ENCODE assay signal across 1 cellular context in the genomic region with DNA sequence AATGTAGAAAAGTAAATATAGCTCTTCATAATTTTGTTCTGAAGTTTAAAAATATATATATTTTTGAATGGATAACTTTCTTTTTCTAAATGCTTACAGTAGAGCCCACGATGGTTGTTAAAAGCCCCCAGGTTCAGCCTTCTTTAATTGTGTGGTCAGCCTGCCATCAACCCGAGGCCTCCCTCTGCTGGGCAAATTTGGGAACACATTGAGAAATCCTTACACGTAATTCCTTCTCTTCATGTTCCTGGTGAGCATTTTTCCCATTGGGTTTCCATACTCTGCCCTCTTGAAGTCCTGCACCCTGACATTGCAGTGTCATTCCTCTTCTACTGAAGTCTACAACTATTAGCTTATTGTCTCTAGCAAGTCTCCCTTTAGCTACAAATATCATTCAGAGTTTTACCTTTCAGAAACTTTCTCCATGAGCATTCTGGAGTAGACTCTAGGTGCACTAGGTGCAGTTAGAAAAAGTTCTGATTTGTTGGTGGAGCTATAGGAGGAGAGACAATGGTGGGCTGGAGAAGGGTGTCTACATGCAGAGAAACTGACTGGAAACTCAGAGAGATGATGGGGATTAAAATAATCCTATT.
TF ChIP-seq lines count a peak whose summit lies in the region.

No MANE protein-coding gene starts in this region.

TF ChIP-seq in HepG2, 621 proteins besides CTCF, POLR2A, EP300 and RAD21 (continued from another document):
- TF ChIP-seq, protein P1, sequence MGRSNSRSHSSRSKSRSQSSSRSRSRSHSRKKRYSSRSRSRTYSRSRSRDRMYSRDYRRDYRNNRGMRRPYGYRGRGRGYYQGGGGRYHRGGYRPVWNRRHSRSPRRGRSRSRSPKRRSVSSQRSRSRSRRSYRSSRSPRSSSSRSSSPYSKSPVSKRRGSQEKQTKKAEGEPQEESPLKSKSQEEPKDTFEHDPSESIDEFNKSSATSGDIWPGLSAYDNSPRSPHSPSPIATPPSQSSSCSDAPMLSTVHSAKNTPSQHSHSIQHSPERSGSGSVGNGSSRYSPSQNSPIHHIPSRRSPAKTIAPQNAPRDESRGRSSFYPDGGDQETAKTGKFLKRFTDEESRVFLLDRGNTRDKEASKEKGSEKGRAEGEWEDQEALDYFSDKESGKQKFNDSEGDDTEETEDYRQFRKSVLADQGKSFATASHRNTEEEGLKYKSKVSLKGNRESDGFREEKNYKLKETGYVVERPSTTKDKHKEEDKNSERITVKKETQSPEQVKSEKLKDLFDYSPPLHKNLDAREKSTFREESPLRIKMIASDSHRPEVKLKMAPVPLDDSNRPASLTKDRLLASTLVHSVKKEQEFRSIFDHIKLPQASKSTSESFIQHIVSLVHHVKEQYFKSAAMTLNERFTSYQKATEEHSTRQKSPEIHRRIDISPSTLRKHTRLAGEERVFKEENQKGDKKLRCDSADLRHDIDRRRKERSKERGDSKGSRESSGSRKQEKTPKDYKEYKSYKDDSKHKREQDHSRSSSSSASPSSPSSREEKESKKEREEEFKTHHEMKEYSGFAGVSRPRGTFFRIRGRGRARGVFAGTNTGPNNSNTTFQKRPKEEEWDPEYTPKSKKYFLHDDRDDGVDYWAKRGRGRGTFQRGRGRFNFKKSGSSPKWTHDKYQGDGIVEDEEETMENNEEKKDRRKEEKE (IDR thresholded peaks at IDR 0.05) = no peak
- TF ChIP-seq STAG1 (CRISPR knock-in tag; IDR thresholded peaks at IDR 0.05) (peak; percentile 73), WIZ (CRISPR knock-in tag; IDR thresholded peaks at IDR 0.05) (no peak), NONO (IDR thresholded peaks at IDR 0.05) (no peak), NONO (CRISPR knock-in tag; conservative IDR thresholded peaks at IDR 0.05) (no peak), FOXK2 (IDR thresholded peaks at IDR 0.05) (no peak), BCL6 (CRISPR knock-in tag; IDR thresholded peaks at IDR 0.05) (peak; percentile 59), KMT2B (CRISPR knock-in tag; IDR thresholded peaks at IDR 0.05) (0 out of 2 replicates have a peak, but pooled peaks have one; percentile 26), KLF9 (CRISPR knock-in tag; IDR thresholded peaks at IDR 0.05; ENCODE audit: low read depth) (no peak), KLF16 (CRISPR knock-in tag; IDR thresholded peaks at IDR 0.05) (0 out of 4 replicates have a peak, but pooled peaks of 1 of the 2 experiments have one; percentile 26), KLF12 (CRISPR knock-in tag; IDR thresholded peaks at IDR 0.05; ENCODE audit: borderline replicate concordance) (no peak), SALL1 (CRISPR knock-in tag; IDR thresholded peaks at IDR 0.05) (no peak), MXI1 (IDR thresholded peaks at IDR 0.05; ENCODE audit: borderline replicate concordance, low read depth, low read length) (0 out of 3 replicates have a peak, but pooled peaks have one; percentile 12), RNF2 (conservative IDR thresholded peaks at IDR 0.05; ENCODE audit: low read depth) (no peak), CEBPB (IDR thresholded peaks at IDR 0.05; ENCODE audit: borderline replicate concordance, low read depth, low read length) (peak; percentile 36; the same call in 1 of the 2 replicates), PLRG1 (conservative IDR thresholded peaks at IDR 0.05) (no peak), MIER3 (CRISPR knock-in tag; IDR thresholded peaks at IDR 0.05; ENCODE audit: borderline replicate concordance) (no peak), ZNF788 (CRISPR knock-in tag; IDR thresholded peaks at IDR 0.05; ENCODE audit: borderline replicate concordance) (no peak), ZNF792 (CRISPR knock-in tag; IDR thresholded peaks at IDR 0.05) (no peak), ZNF619 (CRISPR knock-in tag; IDR thresholded peaks at IDR 0.05) (no peak), KDM6A (CRISPR knock-in tag; IDR thresholded peaks at IDR 0.05; ENCODE audit: low read depth) (no peak), BORCS8-MEF2B (CRISPR knock-in tag; IDR thresholded peaks at IDR 0.05) (no peak), ZNF256 (CRISPR knock-in tag; conservative IDR thresholded peaks at IDR 0.05) (no peak), TCF12 (IDR thresholded peaks at IDR 0.05) (no peak), TCF12 (CRISPR knock-in tag; IDR thresholded peaks at IDR 0.05) (no peak), NFIB (CRISPR knock-in tag; IDR thresholded peaks at IDR 0.05; ENCODE audit: borderline replicate concordance) (no peak), MED8 (CRISPR knock-in tag; IDR thresholded peaks at IDR 0.05; ENCODE audit: insufficient replicate concordance) (no peak), ERF (CRISPR knock-in tag; IDR thresholded peaks at IDR 0.05) (0 out of 2 replicates have a peak, but pooled peaks have one; percentile 22), MEIS1 (CRISPR knock-in tag; IDR thresholded peaks at IDR 0.05; ENCODE audit: borderline replicate concordance) (no peak), CEBPG (CRISPR knock-in tag; IDR thresholded peaks at IDR 0.05) (peak; percentile 74), ZNF782 (CRISPR knock-in tag; IDR thresholded peaks at IDR 0.05; ENCODE audit: borderline replicate concordance) (no peak), SMC3 (IDR thresholded peaks at IDR 0.05; ENCODE audit: low read length) (peak; percentile 79), ZNF644 (CRISPR knock-in tag; IDR thresholded peaks at IDR 0.05; ENCODE audit: low read depth) (no peak), JDP2 (CRISPR knock-in tag; IDR thresholded peaks at IDR 0.05; ENCODE audit: borderline replicate concordance) (no peak)
- TF ChIP-seq, protein P2, sequence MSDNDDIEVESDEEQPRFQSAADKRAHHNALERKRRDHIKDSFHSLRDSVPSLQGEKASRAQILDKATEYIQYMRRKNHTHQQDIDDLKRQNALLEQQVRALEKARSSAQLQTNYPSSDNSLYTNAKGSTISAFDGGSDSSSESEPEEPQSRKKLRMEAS (IDR thresholded peaks at IDR 0.05) = no peak
- TF ChIP-seq, protein P3, sequence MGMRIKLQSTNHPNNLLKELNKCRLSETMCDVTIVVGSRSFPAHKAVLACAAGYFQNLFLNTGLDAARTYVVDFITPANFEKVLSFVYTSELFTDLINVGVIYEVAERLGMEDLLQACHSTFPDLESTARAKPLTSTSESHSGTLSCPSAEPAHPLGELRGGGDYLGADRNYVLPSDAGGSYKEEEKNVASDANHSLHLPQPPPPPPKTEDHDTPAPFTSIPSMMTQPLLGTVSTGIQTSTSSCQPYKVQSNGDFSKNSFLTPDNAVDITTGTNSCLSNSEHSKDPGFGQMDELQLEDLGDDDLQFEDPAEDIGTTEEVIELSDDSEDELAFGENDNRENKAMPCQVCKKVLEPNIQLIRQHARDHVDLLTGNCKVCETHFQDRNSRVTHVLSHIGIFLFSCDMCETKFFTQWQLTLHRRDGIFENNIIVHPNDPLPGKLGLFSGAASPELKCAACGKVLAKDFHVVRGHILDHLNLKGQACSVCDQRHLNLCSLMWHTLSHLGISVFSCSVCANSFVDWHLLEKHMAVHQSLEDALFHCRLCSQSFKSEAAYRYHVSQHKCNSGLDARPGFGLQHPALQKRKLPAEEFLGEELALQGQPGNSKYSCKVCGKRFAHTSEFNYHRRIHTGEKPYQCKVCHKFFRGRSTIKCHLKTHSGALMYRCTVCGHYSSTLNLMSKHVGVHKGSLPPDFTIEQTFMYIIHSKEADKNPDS (CRISPR knock-in tag; IDR thresholded peaks at IDR 0.05) = no peak
- TF ChIP-seq, protein P4, sequence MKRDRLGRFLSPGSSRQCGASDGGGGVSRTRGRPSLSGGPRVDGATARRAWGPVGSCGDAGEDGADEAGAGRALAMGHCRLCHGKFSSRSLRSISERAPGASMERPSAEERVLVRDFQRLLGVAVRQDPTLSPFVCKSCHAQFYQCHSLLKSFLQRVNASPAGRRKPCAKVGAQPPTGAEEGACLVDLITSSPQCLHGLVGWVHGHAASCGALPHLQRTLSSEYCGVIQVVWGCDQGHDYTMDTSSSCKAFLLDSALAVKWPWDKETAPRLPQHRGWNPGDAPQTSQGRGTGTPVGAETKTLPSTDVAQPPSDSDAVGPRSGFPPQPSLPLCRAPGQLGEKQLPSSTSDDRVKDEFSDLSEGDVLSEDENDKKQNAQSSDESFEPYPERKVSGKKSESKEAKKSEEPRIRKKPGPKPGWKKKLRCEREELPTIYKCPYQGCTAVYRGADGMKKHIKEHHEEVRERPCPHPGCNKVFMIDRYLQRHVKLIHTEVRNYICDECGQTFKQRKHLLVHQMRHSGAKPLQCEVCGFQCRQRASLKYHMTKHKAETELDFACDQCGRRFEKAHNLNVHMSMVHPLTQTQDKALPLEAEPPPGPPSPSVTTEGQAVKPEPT (CRISPR knock-in tag; IDR thresholded peaks at IDR 0.05; ENCODE audit: low read depth) = no peak
- TF ChIP-seq, protein P5, sequence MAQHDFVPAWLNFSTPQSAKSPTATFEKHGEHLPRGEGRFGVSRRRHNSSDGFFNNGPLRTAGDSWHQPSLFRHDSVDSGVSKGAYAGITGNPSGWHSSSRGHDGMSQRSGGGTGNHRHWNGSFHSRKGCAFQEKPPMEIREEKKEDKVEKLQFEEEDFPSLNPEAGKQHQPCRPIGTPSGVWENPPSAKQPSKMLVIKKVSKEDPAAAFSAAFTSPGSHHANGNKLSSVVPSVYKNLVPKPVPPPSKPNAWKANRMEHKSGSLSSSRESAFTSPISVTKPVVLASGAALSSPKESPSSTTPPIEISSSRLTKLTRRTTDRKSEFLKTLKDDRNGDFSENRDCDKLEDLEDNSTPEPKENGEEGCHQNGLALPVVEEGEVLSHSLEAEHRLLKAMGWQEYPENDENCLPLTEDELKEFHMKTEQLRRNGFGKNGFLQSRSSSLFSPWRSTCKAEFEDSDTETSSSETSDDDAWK (CRISPR knock-in tag; IDR thresholded peaks at IDR 0.05) = no peak
- TF ChIP-seq, protein P6, sequence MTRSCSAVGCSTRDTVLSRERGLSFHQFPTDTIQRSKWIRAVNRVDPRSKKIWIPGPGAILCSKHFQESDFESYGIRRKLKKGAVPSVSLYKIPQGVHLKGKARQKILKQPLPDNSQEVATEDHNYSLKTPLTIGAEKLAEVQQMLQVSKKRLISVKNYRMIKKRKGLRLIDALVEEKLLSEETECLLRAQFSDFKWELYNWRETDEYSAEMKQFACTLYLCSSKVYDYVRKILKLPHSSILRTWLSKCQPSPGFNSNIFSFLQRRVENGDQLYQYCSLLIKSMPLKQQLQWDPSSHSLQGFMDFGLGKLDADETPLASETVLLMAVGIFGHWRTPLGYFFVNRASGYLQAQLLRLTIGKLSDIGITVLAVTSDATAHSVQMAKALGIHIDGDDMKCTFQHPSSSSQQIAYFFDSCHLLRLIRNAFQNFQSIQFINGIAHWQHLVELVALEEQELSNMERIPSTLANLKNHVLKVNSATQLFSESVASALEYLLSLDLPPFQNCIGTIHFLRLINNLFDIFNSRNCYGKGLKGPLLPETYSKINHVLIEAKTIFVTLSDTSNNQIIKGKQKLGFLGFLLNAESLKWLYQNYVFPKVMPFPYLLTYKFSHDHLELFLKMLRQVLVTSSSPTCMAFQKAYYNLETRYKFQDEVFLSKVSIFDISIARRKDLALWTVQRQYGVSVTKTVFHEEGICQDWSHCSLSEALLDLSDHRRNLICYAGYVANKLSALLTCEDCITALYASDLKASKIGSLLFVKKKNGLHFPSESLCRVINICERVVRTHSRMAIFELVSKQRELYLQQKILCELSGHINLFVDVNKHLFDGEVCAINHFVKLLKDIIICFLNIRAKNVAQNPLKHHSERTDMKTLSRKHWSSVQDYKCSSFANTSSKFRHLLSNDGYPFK (CRISPR knock-in tag; IDR thresholded peaks at IDR 0.05; ENCODE audit: borderline replicate concordance) = no peak
- TF ChIP-seq, protein P7, sequence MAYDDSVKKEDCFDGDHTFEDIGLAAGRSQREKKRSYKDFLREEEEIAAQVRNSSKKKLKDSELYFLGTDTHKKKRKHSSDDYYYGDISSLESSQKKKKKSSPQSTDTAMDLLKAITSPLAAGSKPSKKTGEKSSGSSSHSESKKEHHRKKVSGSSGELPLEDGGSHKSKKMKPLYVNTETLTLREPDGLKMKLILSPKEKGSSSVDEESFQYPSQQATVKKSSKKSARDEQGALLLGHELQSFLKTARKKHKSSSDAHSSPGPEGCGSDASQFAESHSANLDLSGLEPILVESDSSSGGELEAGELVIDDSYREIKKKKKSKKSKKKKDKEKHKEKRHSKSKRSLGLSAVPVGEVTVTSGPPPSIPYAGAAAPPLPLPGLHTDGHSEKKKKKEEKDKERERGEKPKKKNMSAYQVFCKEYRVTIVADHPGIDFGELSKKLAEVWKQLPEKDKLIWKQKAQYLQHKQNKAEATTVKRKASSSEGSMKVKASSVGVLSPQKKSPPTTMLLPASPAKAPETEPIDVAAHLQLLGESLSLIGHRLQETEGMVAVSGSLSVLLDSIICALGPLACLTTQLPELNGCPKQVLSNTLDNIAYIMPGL (CRISPR knock-in tag; IDR thresholded peaks at IDR 0.05; ENCODE audit: borderline replicate concordance in 1 of 2, low read depth in 1 of 2) = 0 out of 4 replicates have a peak, but pooled peaks of 1 of the 2 experiments have one; percentile 33
- TF ChIP-seq, protein P8, sequence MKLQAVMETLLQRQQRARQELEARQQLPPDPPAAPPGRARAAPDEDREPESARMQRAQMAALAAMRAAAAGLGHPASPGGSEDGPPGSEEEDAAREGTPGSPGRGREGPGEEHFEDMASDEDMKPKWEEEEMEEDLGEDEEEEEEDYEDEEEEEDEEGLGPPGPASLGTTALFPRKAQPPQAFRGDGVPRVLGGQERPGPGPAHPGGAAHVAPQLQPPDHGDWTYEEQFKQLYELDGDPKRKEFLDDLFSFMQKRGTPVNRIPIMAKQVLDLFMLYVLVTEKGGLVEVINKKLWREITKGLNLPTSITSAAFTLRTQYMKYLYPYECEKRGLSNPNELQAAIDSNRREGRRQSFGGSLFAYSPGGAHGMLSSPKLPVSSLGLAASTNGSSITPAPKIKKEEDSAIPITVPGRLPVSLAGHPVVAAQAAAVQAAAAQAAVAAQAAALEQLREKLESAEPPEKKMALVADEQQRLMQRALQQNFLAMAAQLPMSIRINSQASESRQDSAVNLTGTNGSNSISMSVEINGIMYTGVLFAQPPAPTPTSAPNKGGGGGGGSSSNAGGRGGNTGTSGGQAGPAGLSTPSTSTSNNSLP (IDR thresholded peaks at IDR 0.05; ENCODE audit: low read depth, low read length) = 0 out of 2 replicates have a peak, but pooled peaks have one; percentile 53
- TF ChIP-seq, protein P9, sequence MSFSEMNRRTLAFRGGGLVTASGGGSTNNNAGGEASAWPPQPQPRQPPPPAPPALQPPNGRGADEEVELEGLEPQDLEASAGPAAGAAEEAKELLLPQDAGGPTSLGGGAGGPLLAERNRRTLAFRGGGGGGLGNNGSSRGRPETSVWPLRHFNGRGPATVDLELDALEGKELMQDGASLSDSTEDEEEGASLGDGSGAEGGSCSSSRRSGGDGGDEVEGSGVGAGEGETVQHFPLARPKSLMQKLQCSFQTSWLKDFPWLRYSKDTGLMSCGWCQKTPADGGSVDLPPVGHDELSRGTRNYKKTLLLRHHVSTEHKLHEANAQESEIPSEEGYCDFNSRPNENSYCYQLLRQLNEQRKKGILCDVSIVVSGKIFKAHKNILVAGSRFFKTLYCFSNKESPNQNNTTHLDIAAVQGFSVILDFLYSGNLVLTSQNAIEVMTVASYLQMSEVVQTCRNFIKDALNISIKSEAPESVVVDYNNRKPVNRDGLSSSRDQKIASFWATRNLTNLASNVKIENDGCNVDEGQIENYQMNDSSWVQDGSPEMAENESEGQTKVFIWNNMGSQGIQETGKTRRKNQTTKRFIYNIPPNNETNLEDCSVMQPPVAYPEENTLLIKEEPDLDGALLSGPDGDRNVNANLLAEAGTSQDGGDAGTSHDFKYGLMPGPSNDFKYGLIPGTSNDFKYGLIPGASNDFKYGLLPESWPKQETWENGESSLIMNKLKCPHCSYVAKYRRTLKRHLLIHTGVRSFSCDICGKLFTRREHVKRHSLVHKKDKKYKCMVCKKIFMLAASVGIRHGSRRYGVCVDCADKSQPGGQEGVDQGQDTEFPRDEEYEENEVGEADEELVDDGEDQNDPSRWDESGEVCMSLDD (CRISPR knock-in tag; IDR thresholded peaks at IDR 0.05; ENCODE audit: borderline replicate concordance) = no peak
TF ChIP-seq in HepG2: peak in this region for 14.
